In the genomic region with DNA sequence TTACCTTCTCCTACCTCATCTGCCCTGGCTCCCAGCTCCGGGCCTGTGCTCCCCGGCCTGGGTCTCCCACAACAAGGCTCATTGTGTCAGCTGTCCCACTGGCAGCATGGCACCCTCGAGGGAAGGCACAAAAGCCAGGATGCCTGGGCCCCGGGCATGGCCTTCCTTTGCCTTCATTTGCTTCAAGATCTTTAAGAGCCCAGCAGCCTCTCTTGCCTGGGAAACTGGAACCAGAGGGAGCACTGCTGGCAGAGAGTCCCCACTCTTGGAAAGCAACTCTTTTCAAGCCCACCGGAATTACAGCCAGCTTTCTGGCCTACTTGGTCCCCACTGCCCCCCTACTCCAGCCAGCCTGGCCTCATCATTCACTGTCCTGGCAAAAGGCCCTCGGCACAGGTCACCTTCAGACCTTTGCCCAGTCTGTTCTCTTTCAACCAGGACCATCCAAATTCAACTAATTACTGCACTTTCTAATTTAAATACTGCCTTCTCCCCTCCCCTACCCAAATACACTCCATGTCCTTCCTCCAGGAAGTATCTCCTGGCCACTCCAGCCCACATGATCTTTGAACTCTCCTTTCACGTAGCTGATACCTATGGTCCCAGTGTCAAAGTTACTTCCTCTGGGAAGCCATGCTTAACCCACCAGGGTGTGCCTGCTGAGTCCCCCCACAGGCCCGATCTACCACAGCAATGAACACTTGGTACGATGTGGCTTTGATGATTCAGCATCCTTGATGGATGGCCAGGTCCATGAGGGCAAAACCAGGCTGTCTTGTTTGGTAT, we compare ENCODE assay signal across 1 cellular context.
TF ChIP-seq lines count a peak whose summit lies in the region.

No MANE protein-coding gene starts in this region.

TF ChIP-seq in WTC11, 78 proteins besides CTCF, POLR2A, EP300 and RAD21 (continued from another document):
- TF ChIP-seq, protein P1, sequence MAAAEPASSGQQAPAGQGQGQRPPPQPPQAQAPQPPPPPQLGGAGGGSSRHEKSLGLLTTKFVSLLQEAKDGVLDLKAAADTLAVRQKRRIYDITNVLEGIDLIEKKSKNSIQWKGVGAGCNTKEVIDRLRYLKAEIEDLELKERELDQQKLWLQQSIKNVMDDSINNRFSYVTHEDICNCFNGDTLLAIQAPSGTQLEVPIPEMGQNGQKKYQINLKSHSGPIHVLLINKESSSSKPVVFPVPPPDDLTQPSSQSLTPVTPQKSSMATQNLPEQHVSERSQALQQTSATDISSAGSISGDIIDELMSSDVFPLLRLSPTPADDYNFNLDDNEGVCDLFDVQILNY (CRISPR knock-in tag; IDR thresholded peaks at IDR 0.05): no peak
- TF ChIP-seq MYBL2 (CRISPR knock-in tag; IDR thresholded peaks at IDR 0.05): no peak
